In the genomic region with DNA sequence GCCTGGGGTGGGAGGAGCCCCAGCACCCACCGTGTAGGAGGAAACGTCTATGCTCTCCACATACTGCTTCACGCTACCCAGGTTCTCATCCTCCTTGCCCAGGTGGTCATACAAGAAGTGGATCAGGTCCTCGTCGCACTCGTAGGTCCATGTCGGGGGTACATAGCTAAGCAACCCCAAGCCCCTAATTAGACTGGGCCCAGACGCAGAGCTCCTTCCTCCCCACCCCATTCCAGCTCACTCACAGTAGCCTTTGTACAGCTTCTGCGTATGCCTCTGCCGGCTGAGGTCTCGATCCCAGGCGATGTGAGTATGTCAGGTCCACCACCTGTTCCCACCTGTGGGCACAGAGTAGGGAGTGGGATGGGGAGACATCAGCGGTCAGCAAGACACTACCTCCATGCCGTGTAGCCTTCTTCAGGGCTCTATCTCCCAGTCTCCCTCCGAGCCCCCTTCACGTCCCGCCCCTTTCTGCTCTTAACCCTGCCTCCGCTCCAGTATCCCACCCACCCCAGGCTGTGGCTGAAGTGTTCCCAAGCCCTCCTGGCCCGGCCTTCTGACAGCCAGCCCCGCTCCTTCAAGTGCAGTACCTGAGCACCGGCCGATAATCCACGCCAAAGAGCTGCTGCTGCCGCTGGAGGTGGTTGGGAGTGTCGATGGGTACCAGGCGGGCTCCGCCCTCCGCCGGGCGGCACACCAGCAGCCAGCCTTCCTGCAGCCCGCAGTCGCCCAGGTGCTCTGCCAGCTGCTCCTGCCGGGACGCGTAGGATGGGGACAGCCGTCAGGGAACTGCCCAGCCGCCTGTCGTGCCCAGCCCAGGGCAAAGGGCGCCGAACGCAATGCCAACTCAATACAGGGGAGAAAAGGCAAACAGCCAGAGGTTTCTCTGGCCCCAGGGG, we compare ENCODE assay signal across 8 cellular contexts. TPM values are rescaled to one million over a fixed set of nuclear protein-coding genes. Genes with fewer than 3 reads are reported as not detected.
DNase-seq lines count a peak whose midpoint lies in the region; ATAC-seq and TF ChIP-seq lines count a peak whose summit lies in the region.

No MANE protein-coding gene starts in this region.

- no peak for ATAC-seq in HG02973 (IDR thresholded peaks at IDR 0.05; ENCODE audit: unreplicated experiment)

- WGBS in spleen, 5 donors = 25 to 35% (median 25%) methylated on average over 9 to 41 of the region's 41 CpGs

- no peak for TF ChIP-seq POLR2A in spleen (IDR thresholded peaks at IDR 0.05)

- H3K4me1 ChIP-seq in adipocyte (ENCODE audit: control insufficient read depth, insufficient read depth, low read length) = peaks cover 30% of the 10 kb centered on the region
- H3K4me1 ChIP-seq in spleen = peaks cover 30 to 63% (median 55%) of the 10 kb centered on the region in 6 donors

- no peaks in the 10 kb centered on the region for H3K27me3 ChIP-seq in adipocyte (replicated peaks; ENCODE audit: control insufficient read depth, insufficient read depth, low read length)
- H3K27me3 ChIP-seq in spleen (replicated peaks in 1 of 7) = no peaks in the 10 kb centered on the region

- H3K27ac ChIP-seq in spleen = peak overlapping the region; percentile 67 to 92 (median 86)

- no peaks in the 10 kb centered on the region for H3K9me3 ChIP-seq in adipocyte (ENCODE audit: control insufficient read depth, low read length)
- H3K9me3 ChIP-seq in iPS-18c (ENCODE audit: control insufficient read depth, insufficient read depth, low read length) = no peaks in the 10 kb centered on the region
- no peaks in the 10 kb centered on the region for H3K9me3 ChIP-seq in spleen

- peak overlapping the region; percentile 90 for H3K9ac ChIP-seq in adipocyte (ENCODE audit: low read length)

- TF ChIP-seq CTCF in spleen (IDR thresholded peaks at IDR 0.05 in 8 of 11, conservative IDR thresholded peaks at IDR 0.05 in 3 of 11) = no peak

- H3K36me3 ChIP-seq in adipocyte (ENCODE audit: control insufficient read depth, insufficient read depth, low read length, severe bottlenecking) = peaks cover 57% of the 10 kb centered on the region
- peaks cover 2 to 69% (median 44%) of the 10 kb centered on the region in 6 donors for H3K36me3 ChIP-seq in spleen

- intact Hi-C loops in spleen (cut with DNase I; ENCODE audit: low total_unique reads) = loop anchor here (5.0 kb wide), 1 partner anchor 482 kb away; the partner anchor contains the start of gene TESK2

- DNase-seq in NCI-H1417 (lab: John Stamatoyannopoulos, UW) = peak; percentile 26 to 71 (median 64)
- no peak for DNase-seq in NCI-H1417 treated with DMSO at 0.1 percent for 48 hours (lab: John Stamatoyannopoulos, UW)
- DNase-seq in NCI-H510A (lab: John Stamatoyannopoulos, UW) = peak; percentile 58
- peak; percentile 36 for DNase-seq in adipocyte (ENCODE audit: low read depth)
- peak; percentile 82 for DNase-seq in spleen
- DNase-seq in T-helper 9 cell = no peak

- H3K4me3 ChIP-seq in adipocyte (ENCODE audit: low read length) (peak overlapping the region; percentile 88), iPS-18c (ENCODE audit: insufficient read depth, low read depth, low read length) (peak overlapping the region; percentile 87), spleen (peak overlapping the region; percentile 90 to 100 (median 100))

RNA-seq across cellular contexts. Expression of gene HECTD3, which starts 0.9 kb away (rescaled TPM):
- 10 to 100 TPM; 33.2 to 50.7 (median 37.6) TPM for total RNA-seq in spleen
- 10 to 100 TPM; 13.3 to 24.9 (median 15.9) TPM for polyA plus RNA-seq in spleen

RNA-seq across cellular contexts. Expression of gene UROD, which starts 1.8 kb away (rescaled TPM):
- 10 to 100 TPM; 41.5 to 70.4 (median 65.4) TPM for total RNA-seq in spleen
- polyA plus RNA-seq in spleen = 10 to 100 TPM; 69.8 to 90.9 (median 80.0) TPM

RNA-seq across cellular contexts. Expression of gene EIF2B3, which starts 23.8 kb away (rescaled TPM):
- total RNA-seq in spleen = 10 to 100 TPM; 14.5 to 28.8 (median 23.4) TPM
- 10 to 100 TPM in 2 of 3 donors, 1 to 10 TPM in 1; 7.4 to 15.2 (median 13.7) TPM for polyA plus RNA-seq in spleen

Comparison
In these comparisons a context has a peak if more than half of its experiments do, and no peak if none do; other contexts are left out.
1. DNase-seq: peak in NCI-H1417 (3 of 3), NCI-H510A (single experiment), adipocyte (single experiment) and spleen (single experiment); none in NCI-H1417 treated with DMSO at 0.1 percent for 48 hours (single experiment) and T-helper 9 cell (single experiment).
2. Peak in every context shown above with its lines, with median percentiles within 50 percentile points of each other: H3K4me3 ChIP-seq.